Comparison of ENCODE assay signal across 11 cellular contexts in genomic region chr7:69019437-69019836, GRCh38.
"Had no signal": no experiment of that assay in that cellular context is flagged by ENCODE, and none has a peak within 500 bp of the region (broad histone marks: within the 10 kb centered on the region; RNA-seq: fewer than 3 reads in every experiment).

No MANE protein-coding gene starts in this region.

- H3K4me1 Mint-ChIP-seq: GM23338 had no signal

- H3K36me3 ChIP-seq: HAP-1 had no signal

- ATAC-seq: GM23338, HCT116 had no signal

- H3K4me2 ChIP-seq: GM23338 had no signal

- H3K9me3 ChIP-seq: HAP-1 had no signal

- H3K27ac Mint-ChIP-seq: GM23338, H9, HFFc6 had no signal

- H3K9ac ChIP-seq: GM23248 had no signal

- H3K27ac ChIP-seq: GM23248 had no signal

- H2AFZ ChIP-seq: GM23248, GM23338 had no signal

- DNase-seq: GM23248, GOT3, H7, H9, HCEC 1CT, HFFc6 had no signal

- H3K4me1 ChIP-seq: HAP-1 had no signal

- H3K4me3 Mint-ChIP-seq: GM23338, H9, HFFc6 had no signal

- FAIRE-seq: H1, H54 had no signal

- H3K4me3 ChIP-seq: GM23248, GM23338, HAP-1 had no signal
